In the genomic region with DNA sequence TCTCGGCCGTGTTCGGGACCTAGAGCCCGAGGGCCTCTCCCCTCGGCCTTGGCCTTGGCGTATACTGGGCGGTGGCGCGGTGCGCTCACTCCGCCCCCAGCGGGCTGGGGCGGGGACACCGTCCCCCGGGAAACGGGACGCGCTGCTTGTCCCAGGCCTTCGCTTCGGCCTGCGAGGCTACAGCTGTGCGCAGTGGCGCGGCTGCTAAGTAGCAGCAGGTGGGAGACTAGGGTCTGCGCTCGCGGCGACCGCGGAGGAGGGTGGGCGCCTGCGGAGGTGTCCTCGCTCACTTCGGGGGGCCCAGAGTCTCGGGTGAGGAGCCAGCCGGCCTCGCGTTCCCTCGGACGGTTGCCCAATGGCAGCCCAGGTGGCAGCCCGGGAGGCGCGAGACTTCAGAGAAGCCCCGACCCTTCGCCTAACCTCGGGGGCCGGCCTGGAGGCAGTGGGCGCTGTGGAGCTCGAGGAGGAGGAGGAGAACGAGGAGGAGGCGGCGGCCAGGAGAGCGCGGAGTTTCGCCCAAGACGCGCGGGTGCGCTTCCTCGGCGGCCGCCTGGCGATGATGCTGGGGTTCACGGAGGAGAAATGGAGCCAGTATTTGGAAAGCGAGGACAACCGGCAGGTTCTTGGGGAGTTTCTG, we compare ENCODE assay signal across 8 cellular contexts. TPM values are rescaled to one million over a fixed set of nuclear protein-coding genes. Genes with fewer than 3 reads are reported as not detected.
A peak's percentile ranks its signal among the peaks of the same experiment; 100 is the strongest.
DNase-seq lines count a peak whose midpoint lies in the region; ATAC-seq and TF ChIP-seq lines count a peak whose summit lies in the region.

A gene with protein sequence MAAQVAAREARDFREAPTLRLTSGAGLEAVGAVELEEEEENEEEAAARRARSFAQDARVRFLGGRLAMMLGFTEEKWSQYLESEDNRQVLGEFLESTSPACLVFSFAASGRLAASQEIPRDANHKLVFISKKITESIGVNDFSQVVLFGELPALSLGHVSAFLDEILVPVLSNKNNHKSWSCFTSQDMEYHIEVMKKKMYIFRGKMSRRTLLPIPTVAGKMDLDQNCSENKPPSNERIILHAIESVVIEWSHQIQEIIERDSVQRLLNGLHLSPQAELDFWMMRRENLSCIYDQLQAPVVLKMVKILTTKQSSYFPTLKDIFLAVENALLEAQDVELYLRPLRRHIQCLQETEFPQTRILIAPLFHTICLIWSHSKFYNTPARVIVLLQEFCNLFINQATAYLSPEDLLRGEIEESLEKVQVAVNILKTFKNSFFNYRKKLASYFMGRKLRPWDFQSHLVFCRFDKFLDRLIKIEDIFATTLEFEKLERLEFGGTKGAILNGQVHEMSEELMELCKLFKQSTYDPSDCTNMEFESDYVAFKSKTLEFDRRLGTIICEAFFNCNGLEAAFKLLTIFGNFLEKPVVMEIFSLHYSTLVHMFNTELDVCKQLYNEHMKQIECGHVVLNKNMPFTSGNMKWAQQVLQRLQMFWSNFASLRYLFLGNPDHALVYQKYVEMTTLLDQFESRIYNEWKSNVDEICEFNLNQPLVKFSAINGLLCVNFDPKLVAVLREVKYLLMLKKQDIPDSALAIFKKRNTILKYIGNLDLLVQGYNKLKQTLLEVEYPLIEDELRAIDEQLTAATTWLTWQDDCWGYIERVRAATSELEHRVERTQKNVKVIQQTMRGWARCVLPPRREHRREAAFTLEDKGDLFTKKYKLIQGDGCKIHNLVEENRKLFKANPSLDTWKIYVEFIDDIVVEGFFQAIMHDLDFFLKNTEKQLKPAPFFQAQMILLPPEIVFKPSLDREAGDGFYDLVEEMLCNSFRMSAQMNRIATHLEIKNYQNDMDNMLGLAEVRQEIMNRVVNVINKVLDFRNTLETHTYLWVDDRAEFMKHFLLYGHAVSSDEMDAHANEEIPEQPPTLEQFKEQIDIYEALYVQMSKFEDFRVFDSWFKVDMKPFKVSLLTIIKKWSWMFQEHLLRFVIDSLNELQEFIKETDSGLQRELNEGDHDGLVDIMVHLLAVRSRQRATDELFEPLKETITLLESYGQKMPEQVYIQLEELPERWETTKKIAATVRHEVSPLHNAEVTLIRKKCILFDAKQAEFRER (N-terminal part only) (plus strand): TSS at position 149 of the 637 bp plus-strand sequence. CDS start 207 bp downstream, at position 356.

- no peaks in the 10 kb centered on the region for H3K9me3 Mint-ChIP-seq in activated naive CD4-positive, alpha-beta T cell treated with anti-CD3 and anti-CD28 coated beads for 36 hours
- H3K9me3 Mint-ChIP-seq in activated T-helper 1 cell treated with anti-CD3 and anti-CD28 coated beads, Interleukin-12 subunit alpha, Interleukin-12 subunit beta, Interleukin-2, Interleukin-4 antibody, amounts not matched to agents 30 ng/mL and 10 ng/mL and 1 ng/mL, durations not matched to agents 14 hours and 24 hours and 36 hours, result no peaks in the 10 kb centered on the region

- peak; percentile 46 for ATAC-seq in sciatic nerve

- peak; percentile 17 for DNase-seq in activated naive CD4-positive, alpha-beta T cell treated with anti-CD3 and anti-CD28 coated beads for 36 hours
- DNase-seq in activated naive CD4-positive, alpha-beta T cell treated with Interleukin-2 at 50 U/mL for 16 hours, result no peak
- DNase-seq in HS-5 (ENCODE audit: low read depth), result peak; percentile 35
- DNase-seq in activated T-helper 1 cell treated with anti-CD3 and anti-CD28 coated beads, Interleukin-12 subunit alpha, Interleukin-12 subunit beta, Interleukin-2, Interleukin-4 antibody, amounts not matched to agents 30 ng/mL and 10 ng/mL and 1 ng/mL, durations not matched to agents 14 hours and 24 hours and 36 hours (ENCODE audit: low spot score), result peak; percentile 21
- no peak for DNase-seq in right atrium auricular region (ENCODE audit: low spot score)
- DNase-seq in sciatic nerve (ENCODE audit: low spot score), result no peak
- no peak for DNase-seq in SKM-1 (lab: John Stamatoyannopoulos, UW; ENCODE audit: unreplicated experiment)
- no peak for DNase-seq in occipital lobe (lab: John Stamatoyannopoulos, UW)

- no peaks in the 10 kb centered on the region for H3K27me3 ChIP-seq in right atrium auricular region

- peaks cover 4% of the 10 kb centered on the region for H3K4me1 Mint-ChIP-seq in activated naive CD4-positive, alpha-beta T cell treated with anti-CD3 and anti-CD28 coated beads for 36 hours (ENCODE audit: low read depth)
- H3K4me1 Mint-ChIP-seq in activated T-helper 1 cell treated with anti-CD3 and anti-CD28 coated beads, Interleukin-12 subunit alpha, Interleukin-12 subunit beta, Interleukin-2, Interleukin-4 antibody, amounts not matched to agents 30 ng/mL and 10 ng/mL and 1 ng/mL, durations not matched to agents 14 hours and 24 hours and 36 hours (ENCODE audit: low read depth), result peaks cover 22% of the 10 kb centered on the region

- peak within 1 kb of the TSS; percentile 68 for H3K4me3 Mint-ChIP-seq in activated naive CD4-positive, alpha-beta T cell treated with anti-CD3 and anti-CD28 coated beads for 36 hours
- peak within 1 kb of the TSS; percentile 81 for H3K4me3 Mint-ChIP-seq in activated T-helper 1 cell treated with anti-CD3 and anti-CD28 coated beads, Interleukin-12 subunit alpha, Interleukin-12 subunit beta, Interleukin-2, Interleukin-4 antibody, amounts not matched to agents 30 ng/mL and 10 ng/mL and 1 ng/mL, durations not matched to agents 14 hours and 24 hours and 36 hours

- intact Hi-C loops in activated naive CD4-positive, alpha-beta T cell treated with anti-CD3 and anti-CD28 coated beads for 36 hours (cut with micrococcal nuclease), result loop anchor here (10.0 kb wide), 1 partner anchor 758 kb away; a partner anchor contains a TSS
- intact Hi-C loops in activated T-helper 1 cell treated with anti-CD3 and anti-CD28 coated beads, Interleukin-12 subunit alpha, Interleukin-12 subunit beta, Interleukin-2, Interleukin-4 antibody, amounts not matched to agents 30 ng/mL and 10 ng/mL and 1 ng/mL, durations not matched to agents 14 hours and 24 hours and 36 hours (cut with micrococcal nuclease), result loop anchor here (1.0 to 10.0 kb wide), 5 partner anchors 115 to 748 kb away; a partner anchor contains a TSS
- intact Hi-C loops in sciatic nerve (cut with DNase I), result no loop called here

- peaks cover 44% of the 10 kb centered on the region for H3K27me3 Mint-ChIP-seq in activated naive CD4-positive, alpha-beta T cell treated with anti-CD3 and anti-CD28 coated beads for 36 hours (ENCODE audit: low read depth)
- H3K27me3 Mint-ChIP-seq in activated T-helper 1 cell treated with anti-CD3 and anti-CD28 coated beads, Interleukin-12 subunit alpha, Interleukin-12 subunit beta, Interleukin-2, Interleukin-4 antibody, amounts not matched to agents 30 ng/mL and 10 ng/mL and 1 ng/mL, durations not matched to agents 14 hours and 24 hours and 36 hours (ENCODE audit: insufficient read depth), result peaks cover 41% of the 10 kb centered on the region

- H3K4me3 ChIP-seq in right atrium auricular region, result peak within 1 kb of the TSS; percentile 50 to 52

- no peak for TF ChIP-seq CTCF in right atrium auricular region (IDR thresholded peaks at IDR 0.05)

- no peaks in the 10 kb centered on the region for H3K36me3 ChIP-seq in right atrium auricular region

- H3K36me3 Mint-ChIP-seq in activated naive CD4-positive, alpha-beta T cell treated with anti-CD3 and anti-CD28 coated beads for 36 hours (ENCODE audit: low read depth), result no peaks in the 10 kb centered on the region
- H3K36me3 Mint-ChIP-seq in activated T-helper 1 cell treated with anti-CD3 and anti-CD28 coated beads, Interleukin-12 subunit alpha, Interleukin-12 subunit beta, Interleukin-2, Interleukin-4 antibody, amounts not matched to agents 30 ng/mL and 10 ng/mL and 1 ng/mL, durations not matched to agents 14 hours and 24 hours and 36 hours (ENCODE audit: low read depth), result peaks cover 11% of the 10 kb centered on the region

- H3K27ac ChIP-seq in right atrium auricular region, result no peak within 1 kb of the TSS

- CTCF ChIA-PET in activated naive CD4-positive, alpha-beta T cell treated with anti-CD3 and anti-CD28 coated beads for 36 hours (lab: Charles Lee), result interaction anchor here (0.6 kb wide), 1 partner anchor 20 kb away, joined by 3 read pairs; no protein-coding TSS in a partner anchor

- no peak within 1 kb of the TSS for H3K27ac Mint-ChIP-seq in activated naive CD4-positive, alpha-beta T cell treated with anti-CD3 and anti-CD28 coated beads for 36 hours
- H3K27ac Mint-ChIP-seq in activated T-helper 1 cell treated with anti-CD3 and anti-CD28 coated beads, Interleukin-12 subunit alpha, Interleukin-12 subunit beta, Interleukin-2, Interleukin-4 antibody, amounts not matched to agents 30 ng/mL and 10 ng/mL and 1 ng/mL, durations not matched to agents 14 hours and 24 hours and 36 hours, result peak within 1 kb of the TSS; percentile 44

- H3K9me3 ChIP-seq in right atrium auricular region, result no peaks in the 10 kb centered on the region

- peaks cover 0 to 15% of the 10 kb centered on the region in 2 donors for H3K4me1 ChIP-seq in right atrium auricular region

RNA-seq across cellular contexts. Expression of the gene that starts here (rescaled TPM):
- total RNA-seq in activated naive CD4-positive, alpha-beta T cell treated with anti-CD3 and anti-CD28 coated beads for 36 hours, result under 1 TPM; 0.02 TPM
- 1.3 and 1.7 TPM in 2 replicates for total RNA-seq in activated T-helper 1 cell treated with anti-CD3 and anti-CD28 coated beads, Interleukin-12 subunit alpha, Interleukin-12 subunit beta, Interleukin-2, Interleukin-4 antibody, amounts not matched to agents 30 ng/mL and 10 ng/mL and 1 ng/mL, durations not matched to agents 14 hours and 24 hours and 36 hours
- total RNA-seq in right atrium auricular region (1 to 10 TPM; 2.8 to 3.5 TPM), sciatic nerve (0.49 TPM), occipital lobe (1.1 TPM)

Comparison
In these comparisons a context has a peak if more than half of its experiments do, and no peak if none do; other contexts are left out.
1. Peak in DNase-seq in activated naive CD4-positive, alpha-beta T cell treated with anti-CD3 and anti-CD28 coated beads for 36 hours; RNA of the gene not detected or under 1 TPM.
2. Peak in ATAC-seq in sciatic nerve; RNA of the gene not detected or under 1 TPM.
3. DNase-seq: peak in HS-5 (single experiment) and activated T-helper 1 cell treated with anti-CD3 and anti-CD28 coated beads, Interleukin-12 subunit alpha, Interleukin-12 subunit beta, Interleukin-2, Interleukin-4 antibody, amounts not matched to agents 30 ng/mL and 10 ng/mL and 1 ng/mL, durations not matched to agents 14 hours and 24 hours and 36 hours (single experiment); none in activated naive CD4-positive, alpha-beta T cell treated with Interleukin-2 at 50 U/mL for 16 hours (single experiment), right atrium auricular region (single experiment), sciatic nerve (single experiment), SKM-1 (single experiment) and occipital lobe (single experiment).